1 cellular context compared by ENCODE assay signal in the genomic region with DNA sequence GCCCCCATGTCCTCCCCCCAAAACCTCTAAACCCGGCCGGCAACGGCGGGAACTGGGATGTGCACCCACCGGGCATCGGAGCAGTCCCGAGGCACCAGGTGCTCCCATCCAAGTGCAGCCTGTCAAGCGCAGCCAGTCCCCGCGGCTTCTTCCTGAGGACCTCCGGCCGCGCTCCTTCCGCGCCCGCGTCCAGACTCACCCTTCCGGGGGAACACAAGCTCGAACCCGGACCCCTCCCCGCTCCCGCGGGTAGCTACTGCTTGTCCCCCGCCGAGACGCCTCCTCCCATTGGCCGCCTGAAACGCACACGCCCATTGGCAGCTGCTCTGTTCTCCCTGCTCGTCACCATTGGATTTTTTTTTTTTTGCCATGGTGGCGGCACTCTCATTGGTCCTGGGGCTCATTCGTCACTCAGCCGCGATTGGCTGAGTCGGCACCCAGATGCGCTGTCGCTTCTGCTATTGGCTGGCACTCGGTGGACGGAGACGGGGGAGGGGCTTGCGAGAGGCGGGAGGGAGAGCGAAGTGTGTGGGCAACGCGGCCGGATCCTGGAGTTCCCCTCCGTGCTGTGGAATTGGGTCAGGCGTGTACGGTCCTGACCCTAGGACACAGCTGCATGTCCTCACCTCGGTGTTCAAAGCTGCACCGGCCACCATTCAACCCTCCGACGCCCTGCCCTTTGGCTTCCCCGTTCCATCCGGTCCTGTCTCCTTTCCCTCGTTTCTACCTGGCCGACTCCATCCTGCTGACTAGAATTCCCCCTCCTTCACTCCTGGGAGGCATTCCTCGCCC.
A peak's percentile ranks its signal among the peaks of the same experiment; 100 is the strongest.
TF ChIP-seq lines count a peak whose summit lies in the region.

Gene TYK2 (minus strand): TSS at position 262 of the 792 bp plus-strand sequence. CDS start 2,166 bp downstream, outside the sequence.

TF ChIP-seq in K562, 482 proteins besides CTCF, POLR2A, EP300 and RAD21 (continued from another document and continues in another):
- TF ChIP-seq REST (CRISPR knock-in tag; IDR thresholded peaks at IDR 0.05; ENCODE audit: low read depth) (peak; percentile 44; the same call in 1 of the 2 replicates), CBX3 (IDR thresholded peaks at IDR 0.05; ENCODE audit: borderline replicate concordance in 1 of 2, low read length in 2 of 2) (no peak; a peak in 1 of 3 replicates), TEAD4 (IDR thresholded peaks at IDR 0.05; ENCODE audit: low read length) (peak; percentile 36; the same call in 1 of the 2 replicates), TEAD4 (CRISPR knock-in tag; IDR thresholded peaks at IDR 0.05; ENCODE audit: borderline replicate concordance) (no peak), MEF2D (tag; conservative IDR thresholded peaks at IDR 0.05; ENCODE audit: low read depth) (no peak), ZNF280B (CRISPR knock-in tag; IDR thresholded peaks at IDR 0.05) (no peak), TBP (optimal IDR thresholded peaks at IDR 0.05; ENCODE audit: low read depth, low read length) (peak; percentile 74), LCOR (CRISPR knock-in tag; IDR thresholded peaks at IDR 0.05) (peak; percentile 100), PRMT5 (CRISPR knock-in tag; IDR thresholded peaks at IDR 0.05) (no peak), MAFF (IDR thresholded peaks at IDR 0.05; ENCODE audit: low read length) (no peak), ELF2 (CRISPR knock-in tag; IDR thresholded peaks at IDR 0.05) (peak; percentile 57; the same call in 1 of the 2 replicates), BRD4 (IDR thresholded peaks at IDR 0.05) (no peak), ETV1 (tag; conservative IDR thresholded peaks at IDR 0.05; ENCODE audit: low read depth) (peak; percentile 69), SMARCB1 (IDR thresholded peaks at IDR 0.05; ENCODE audit: insufficient read length, low read depth) (no peak), ARNT (IDR thresholded peaks at IDR 0.05) (no peak; a peak in 1 of 4 replicates), TCFL5 (CRISPR knock-in tag; conservative IDR thresholded peaks at IDR 0.05) (no peak), HDAC8 (tag; IDR thresholded peaks at IDR 0.05) (no peak), CBX2 (IDR thresholded peaks at IDR 0.05; ENCODE audit: insufficient read depth, low read length, poor library complexity, severe bottlenecking) (no peak), DDX20 (tag; IDR thresholded peaks at IDR 0.05; ENCODE audit: low read depth) (no peak), CBFB (CRISPR knock-in tag; IDR thresholded peaks at IDR 0.05) (no peak), ZNF347 (CRISPR knock-in tag; IDR thresholded peaks at IDR 0.05; ENCODE audit: low read depth) (no peak), POLR2H (tag; IDR thresholded peaks at IDR 0.05; ENCODE audit: low read depth) (peak; percentile 77), ZNF280A (IDR thresholded peaks at IDR 0.05; ENCODE audit: low read depth, partially characterized antibody) (no peak), SPI1 (IDR thresholded peaks at IDR 0.05; ENCODE audit: borderline replicate concordance, low read depth, low read length) (peak; percentile 40; the same call in 1 of the 2 replicates), SRF (CRISPR knock-in tag; IDR thresholded peaks at IDR 0.05) (peak in 1 of 2 experiments; percentile 43; a peak in 1 of 4 replicates), NCOA4 (IDR thresholded peaks at IDR 0.05; ENCODE audit: partially characterized antibody) (no peak), TRIM25 (IDR thresholded peaks at IDR 0.05; ENCODE audit: borderline replicate concordance) (peak; percentile 89; the same call in 1 of the 2 replicates), ZNF583 (CRISPR knock-in tag; IDR thresholded peaks at IDR 0.05) (no peak), CSDE1 (IDR thresholded peaks at IDR 0.05) (no peak), ZNF589 (CRISPR knock-in tag; IDR thresholded peaks at IDR 0.05; ENCODE audit: low read depth) (no peak), EP400 (IDR thresholded peaks at IDR 0.05) (peak; percentile 89)
- TF ChIP-seq, protein P1, sequence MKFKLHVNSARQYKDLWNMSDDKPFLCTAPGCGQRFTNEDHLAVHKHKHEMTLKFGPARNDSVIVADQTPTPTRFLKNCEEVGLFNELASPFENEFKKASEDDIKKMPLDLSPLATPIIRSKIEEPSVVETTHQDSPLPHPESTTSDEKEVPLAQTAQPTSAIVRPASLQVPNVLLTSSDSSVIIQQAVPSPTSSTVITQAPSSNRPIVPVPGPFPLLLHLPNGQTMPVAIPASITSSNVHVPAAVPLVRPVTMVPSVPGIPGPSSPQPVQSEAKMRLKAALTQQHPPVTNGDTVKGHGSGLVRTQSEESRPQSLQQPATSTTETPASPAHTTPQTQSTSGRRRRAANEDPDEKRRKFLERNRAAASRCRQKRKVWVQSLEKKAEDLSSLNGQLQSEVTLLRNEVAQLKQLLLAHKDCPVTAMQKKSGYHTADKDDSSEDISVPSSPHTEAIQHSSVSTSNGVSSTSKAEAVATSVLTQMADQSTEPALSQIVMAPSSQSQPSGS (CRISPR knock-in tag; IDR thresholded peaks at IDR 0.05) = no peak
- TF ChIP-seq, protein P2, sequence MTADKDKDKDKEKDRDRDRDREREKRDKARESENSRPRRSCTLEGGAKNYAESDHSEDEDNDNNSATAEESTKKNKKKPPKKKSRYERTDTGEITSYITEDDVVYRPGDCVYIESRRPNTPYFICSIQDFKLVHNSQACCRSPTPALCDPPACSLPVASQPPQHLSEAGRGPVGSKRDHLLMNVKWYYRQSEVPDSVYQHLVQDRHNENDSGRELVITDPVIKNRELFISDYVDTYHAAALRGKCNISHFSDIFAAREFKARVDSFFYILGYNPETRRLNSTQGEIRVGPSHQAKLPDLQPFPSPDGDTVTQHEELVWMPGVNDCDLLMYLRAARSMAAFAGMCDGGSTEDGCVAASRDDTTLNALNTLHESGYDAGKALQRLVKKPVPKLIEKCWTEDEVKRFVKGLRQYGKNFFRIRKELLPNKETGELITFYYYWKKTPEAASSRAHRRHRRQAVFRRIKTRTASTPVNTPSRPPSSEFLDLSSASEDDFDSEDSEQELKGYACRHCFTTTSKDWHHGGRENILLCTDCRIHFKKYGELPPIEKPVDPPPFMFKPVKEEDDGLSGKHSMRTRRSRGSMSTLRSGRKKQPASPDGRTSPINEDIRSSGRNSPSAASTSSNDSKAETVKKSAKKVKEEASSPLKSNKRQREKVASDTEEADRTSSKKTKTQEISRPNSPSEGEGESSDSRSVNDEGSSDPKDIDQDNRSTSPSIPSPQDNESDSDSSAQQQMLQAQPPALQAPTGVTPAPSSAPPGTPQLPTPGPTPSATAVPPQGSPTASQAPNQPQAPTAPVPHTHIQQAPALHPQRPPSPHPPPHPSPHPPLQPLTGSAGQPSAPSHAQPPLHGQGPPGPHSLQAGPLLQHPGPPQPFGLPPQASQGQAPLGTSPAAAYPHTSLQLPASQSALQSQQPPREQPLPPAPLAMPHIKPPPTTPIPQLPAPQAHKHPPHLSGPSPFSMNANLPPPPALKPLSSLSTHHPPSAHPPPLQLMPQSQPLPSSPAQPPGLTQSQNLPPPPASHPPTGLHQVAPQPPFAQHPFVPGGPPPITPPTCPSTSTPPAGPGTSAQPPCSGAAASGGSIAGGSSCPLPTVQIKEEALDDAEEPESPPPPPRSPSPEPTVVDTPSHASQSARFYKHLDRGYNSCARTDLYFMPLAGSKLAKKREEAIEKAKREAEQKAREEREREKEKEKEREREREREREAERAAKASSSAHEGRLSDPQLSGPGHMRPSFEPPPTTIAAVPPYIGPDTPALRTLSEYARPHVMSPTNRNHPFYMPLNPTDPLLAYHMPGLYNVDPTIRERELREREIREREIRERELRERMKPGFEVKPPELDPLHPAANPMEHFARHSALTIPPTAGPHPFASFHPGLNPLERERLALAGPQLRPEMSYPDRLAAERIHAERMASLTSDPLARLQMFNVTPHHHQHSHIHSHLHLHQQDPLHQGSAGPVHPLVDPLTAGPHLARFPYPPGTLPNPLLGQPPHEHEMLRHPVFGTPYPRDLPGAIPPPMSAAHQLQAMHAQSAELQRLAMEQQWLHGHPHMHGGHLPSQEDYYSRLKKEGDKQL (CRISPR knock-in tag; IDR thresholded peaks at IDR 0.05; ENCODE audit: borderline replicate concordance) = no peak
- TF ChIP-seq, protein P3, sequence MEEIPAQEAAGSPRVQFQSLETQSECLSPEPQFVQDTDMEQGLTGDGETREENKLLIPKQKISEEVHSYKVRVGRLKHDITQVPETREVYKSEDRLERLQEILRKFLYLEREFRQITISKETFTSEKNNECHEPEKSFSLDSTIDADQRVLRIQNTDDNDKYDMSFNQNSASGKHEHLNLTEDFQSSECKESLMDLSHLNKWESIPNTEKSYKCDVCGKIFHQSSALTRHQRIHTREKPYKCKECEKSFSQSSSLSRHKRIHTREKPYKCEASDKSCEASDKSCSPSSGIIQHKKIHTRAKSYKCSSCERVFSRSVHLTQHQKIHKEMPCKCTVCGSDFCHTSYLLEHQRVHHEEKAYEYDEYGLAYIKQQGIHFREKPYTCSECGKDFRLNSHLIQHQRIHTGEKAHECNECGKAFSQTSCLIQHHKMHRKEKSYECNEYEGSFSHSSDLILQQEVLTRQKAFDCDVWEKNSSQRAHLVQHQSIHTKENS (CRISPR knock-in tag; IDR thresholded peaks at IDR 0.05) = no peak
- TF ChIP-seq, protein P4, sequence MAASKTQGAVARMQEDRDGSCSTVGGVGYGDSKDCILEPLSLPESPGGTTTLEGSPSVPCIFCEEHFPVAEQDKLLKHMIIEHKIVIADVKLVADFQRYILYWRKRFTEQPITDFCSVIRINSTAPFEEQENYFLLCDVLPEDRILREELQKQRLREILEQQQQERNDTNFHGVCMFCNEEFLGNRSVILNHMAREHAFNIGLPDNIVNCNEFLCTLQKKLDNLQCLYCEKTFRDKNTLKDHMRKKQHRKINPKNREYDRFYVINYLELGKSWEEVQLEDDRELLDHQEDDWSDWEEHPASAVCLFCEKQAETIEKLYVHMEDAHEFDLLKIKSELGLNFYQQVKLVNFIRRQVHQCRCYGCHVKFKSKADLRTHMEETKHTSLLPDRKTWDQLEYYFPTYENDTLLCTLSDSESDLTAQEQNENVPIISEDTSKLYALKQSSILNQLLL (CRISPR knock-in tag; IDR thresholded peaks at IDR 0.05; ENCODE audit: borderline replicate concordance) = no peak
